ENCODE assay signal across 1 cellular context in genomic region chr16:75089486-75090202, GRCh38.
TF ChIP-seq lines count a peak whose summit lies in the region.

No MANE protein-coding gene starts in this region.

TF ChIP-seq in IMR-90, 13 proteins besides CTCF, POLR2A, EP300 and RAD21:
- TF ChIP-seq SMC3 (IDR thresholded peaks at IDR 0.05; ENCODE audit: low read depth, low read length) = no peak
- TF ChIP-seq CHD1 (IDR thresholded peaks at IDR 0.05; ENCODE audit: low read depth, low read length) = no peak
- no peak for TF ChIP-seq NFE2L2 (IDR thresholded peaks at IDR 0.05; ENCODE audit: low read depth, low read length)
- TF ChIP-seq CEBPB (IDR thresholded peaks at IDR 0.05; ENCODE audit: low read depth, low read length) = no peak
- TF ChIP-seq, protein P1, sequence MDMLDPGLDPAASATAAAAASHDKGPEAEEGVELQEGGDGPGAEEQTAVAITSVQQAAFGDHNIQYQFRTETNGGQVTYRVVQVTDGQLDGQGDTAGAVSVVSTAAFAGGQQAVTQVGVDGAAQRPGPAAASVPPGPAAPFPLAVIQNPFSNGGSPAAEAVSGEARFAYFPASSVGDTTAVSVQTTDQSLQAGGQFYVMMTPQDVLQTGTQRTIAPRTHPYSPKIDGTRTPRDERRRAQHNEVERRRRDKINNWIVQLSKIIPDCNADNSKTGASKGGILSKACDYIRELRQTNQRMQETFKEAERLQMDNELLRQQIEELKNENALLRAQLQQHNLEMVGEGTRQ (IDR thresholded peaks at IDR 0.05; ENCODE audit: low read depth, low read length) = no peak
